15 cellular contexts compared by ENCODE assay signal in genomic region chr22:49352361-49353169, GRCh38.
DNase-seq lines count a peak whose midpoint lies in the region; ATAC-seq and TF ChIP-seq lines count a peak whose summit lies in the region.
"Had no signal": no experiment of that assay in that cellular context is flagged by ENCODE, and none has a peak within 500 bp of the region (broad histone marks: within the 10 kb centered on the region; RNA-seq: fewer than 3 reads in every experiment).

No MANE protein-coding gene starts in this region.

- H3K27me3 Mint-ChIP-seq in activated CD8-positive, alpha-beta memory T cell treated with anti-CD3 and anti-CD28 coated beads, Interleukin-2, amount 10 ng/mL, durations not matched to agents 7 days and 5 days = peaks cover 3% of the 10 kb centered on the region

- DNase-seq in activated CD8-positive, alpha-beta memory T cell treated with anti-CD3 and anti-CD28 coated beads for 24 hours = peak; percentile 38
- DNase-seq in activated CD8-positive, alpha-beta memory T cell treated with anti-CD3 and anti-CD28 coated beads, Interleukin-2, amount 10 ng/mL, durations not matched to agents 7 days and 5 days = no peak
- DNase-seq in ecto neural progenitor cell (ENCODE audit: low spot score) (peak; percentile 44), stomach (peak; percentile 22), dermis blood vessel endothelial cell (no peak)
- DNase-seq in activated naive CD4-positive, alpha-beta T cell (lab: John Stamatoyannopoulos, UW) = no peak
- DNase-seq: C1 segment of cervical spinal cord, MM.1S, NCI-H1417, NCI-H1930, NCI-H510A treated with DMSO at 0.1 percent for 48 hours had no signal

- CTCF ChIA-PET in activated CD8-positive, alpha-beta memory T cell treated with anti-CD3 and anti-CD28 coated beads, Interleukin-2, amount 10 ng/mL, durations not matched to agents 7 days and 5 days (lab: Charles Lee) = no interaction called here

- 94 to 96% methylated on average over 26 to 28 of the region's 29 CpGs for WGBS in mesodermal cell (ENCODE audit: insufficient coverage in 2 of 2), 2 experiments
- 82 to 90% (median 85%) methylated on average over 20 to 29 of the region's 29 CpGs for WGBS in stomach, 5 donors

- no peaks in the 10 kb centered on the region for H3K4me1 Mint-ChIP-seq in activated CD8-positive, alpha-beta memory T cell treated with anti-CD3 and anti-CD28 coated beads, Interleukin-2, amount 10 ng/mL, durations not matched to agents 7 days and 5 days

- H3K27ac ChIP-seq in mesodermal cell (ENCODE audit: low read depth, low read length, severe bottlenecking) (peak overlapping the region; percentile 43), stomach (no peak overlapping the region)
- H3K27ac ChIP-seq: 22Rv1 had no signal

- H3K36me3 Mint-ChIP-seq in activated CD8-positive, alpha-beta memory T cell treated with anti-CD3 and anti-CD28 coated beads, Interleukin-2, amount 10 ng/mL, durations not matched to agents 7 days and 5 days = no peaks in the 10 kb centered on the region

- no peaks in the 10 kb centered on the region for H3K36me3 ChIP-seq in mesodermal cell (ENCODE audit: control insufficient read depth, insufficient read depth, low read length)
- no peaks in the 10 kb centered on the region for H3K36me3 ChIP-seq in stomach
- H3K36me3 ChIP-seq: HAP-1 had no signal

- TF ChIP-seq EP300 in stomach (IDR thresholded peaks at IDR 0.05) = no peak

- no peak overlapping the region for H3K4me3 Mint-ChIP-seq in activated CD8-positive, alpha-beta memory T cell treated with anti-CD3 and anti-CD28 coated beads, Interleukin-2, amount 10 ng/mL, durations not matched to agents 7 days and 5 days

- H3K4me3 ChIP-seq in mesodermal cell (ENCODE audit: extremely low read depth, insufficient read depth, low read length, poor library complexity, severe bottlenecking) (no peak overlapping the region), stomach (no peak overlapping the region)
- H3K4me3 ChIP-seq: HAP-1 had no signal

- no peaks in the 10 kb centered on the region for H3K4me1 ChIP-seq in mesodermal cell (ENCODE audit: control insufficient read depth, insufficient read depth, low read length, poor library complexity, severe bottlenecking)
- no peaks in the 10 kb centered on the region for H3K4me1 ChIP-seq in stomach
- H3K4me1 ChIP-seq: HAP-1 had no signal

- no peaks in the 10 kb centered on the region for H3K9me3 Mint-ChIP-seq in activated CD8-positive, alpha-beta memory T cell treated with anti-CD3 and anti-CD28 coated beads, Interleukin-2, amount 10 ng/mL, durations not matched to agents 7 days and 5 days (ENCODE audit: low read depth)

- H3K27me3 ChIP-seq in stomach = peaks cover 0 to 78% (median 5%) of the 10 kb centered on the region in 3 donors

- no peak for ATAC-seq in activated CD8-positive, alpha-beta memory T cell treated with anti-CD3 and anti-CD28 coated beads, Interleukin-2, amount 10 ng/mL, durations not matched to agents 7 days and 5 days
- ATAC-seq in GM18907 (IDR thresholded peaks at IDR 0.05; ENCODE audit: unreplicated experiment) = no peak

- intact Hi-C loops in stomach (cut with DNase I; ENCODE audit: low total_unique reads) = no loop called here

- H3K9me3 ChIP-seq in mesodermal cell (ENCODE audit: control insufficient read depth, low read length) (peaks cover 5% of the 10 kb centered on the region), stomach (no peaks in the 10 kb centered on the region)
- H3K9me3 ChIP-seq: HAP-1 had no signal

- no peak for TF ChIP-seq POLR2A in stomach (IDR thresholded peaks at IDR 0.05)

- H3K27ac Mint-ChIP-seq in activated CD8-positive, alpha-beta memory T cell treated with anti-CD3 and anti-CD28 coated beads, Interleukin-2, amount 10 ng/mL, durations not matched to agents 7 days and 5 days = no peak overlapping the region

- TF ChIP-seq CTCF in stomach (IDR thresholded peaks at IDR 0.05) = no peak

Comparison
In these comparisons a context has a peak if more than half of its experiments do, and no peak if none do; other contexts are left out.
1. DNase-seq: peak in activated CD8-positive, alpha-beta memory T cell treated with anti-CD3 and anti-CD28 coated beads for 24 hours (single experiment), ecto neural progenitor cell (single experiment) and stomach (single experiment); none in activated CD8-positive, alpha-beta memory T cell treated with anti-CD3 and anti-CD28 coated beads, Interleukin-2, amount 10 ng/mL, durations not matched to agents 7 days and 5 days (single experiment), activated naive CD4-positive, alpha-beta T cell (0 of 4) and dermis blood vessel endothelial cell (single experiment).